Comparison of ENCODE assay signal across 1 cellular context in the genomic region with DNA sequence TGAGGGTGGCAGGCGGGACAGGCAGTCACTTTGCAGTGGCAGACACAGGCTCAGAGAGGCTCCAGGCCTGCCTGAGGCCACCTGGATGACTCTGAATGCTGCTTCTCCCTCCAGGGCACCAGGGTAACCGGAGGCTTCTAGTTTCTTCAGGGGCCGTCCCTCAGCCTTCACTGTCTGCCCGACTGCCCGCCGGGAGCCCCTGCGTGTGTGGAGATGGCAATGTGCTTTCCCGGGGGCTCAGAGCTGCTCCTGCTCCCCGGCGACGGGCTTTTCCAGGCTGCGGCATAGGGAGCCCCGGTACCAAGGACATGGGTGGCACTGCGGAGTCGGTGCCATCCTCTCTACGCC.
TF ChIP-seq lines count a peak whose summit lies in the region.

No MANE protein-coding gene starts in this region.

TF ChIP-seq in H1, 55 proteins besides CTCF, POLR2A, EP300 and RAD21:
- TF ChIP-seq RBBP5 (IDR thresholded peaks at IDR 0.05; ENCODE audit: borderline replicate concordance, low read depth, low read length) (no peak), KDM4A (IDR thresholded peaks at IDR 0.05; ENCODE audit: low read depth, low read length, severe bottlenecking) (no peak), SIN3A (conservative IDR thresholded peaks at IDR 0.05 in 1 of 2, IDR thresholded peaks at IDR 0.05 in 1 of 2; ENCODE audit: low read depth in 1 of 2, low read length in 2 of 2) (no peak), SP1 (IDR thresholded peaks at IDR 0.05; ENCODE audit: low read depth, low read length) (no peak), CTBP2 (IDR thresholded peaks at IDR 0.05; ENCODE audit: borderline replicate concordance, insufficient read depth, insufficient read length, low read length) (no peak), YY1 (IDR thresholded peaks at IDR 0.05; ENCODE audit: low read depth, low read length) (no peak), CHD2 (IDR thresholded peaks at IDR 0.05; ENCODE audit: low read length) (no peak), SRF (IDR thresholded peaks at IDR 0.05; ENCODE audit: low read depth, low read length) (no peak), POU5F1 (IDR thresholded peaks at IDR 0.05; ENCODE audit: low read depth, low read length) (no peak), SP4 (IDR thresholded peaks at IDR 0.05; ENCODE audit: low read length) (no peak), SIRT6 (IDR thresholded peaks at IDR 0.05; ENCODE audit: low read length) (no peak), ASH2L (IDR thresholded peaks at IDR 0.05; ENCODE audit: low read length) (no peak), KDM1A (IDR thresholded peaks at IDR 0.05; ENCODE audit: borderline replicate concordance, low read length) (no peak), GTF2F1 (IDR thresholded peaks at IDR 0.05; ENCODE audit: borderline replicate concordance, low read depth, low read length) (no peak), BCL11A (IDR thresholded peaks at IDR 0.05; ENCODE audit: low read depth in 2 of 2, low read length in 2 of 2) (no peak)
- TF ChIP-seq, protein P1, sequence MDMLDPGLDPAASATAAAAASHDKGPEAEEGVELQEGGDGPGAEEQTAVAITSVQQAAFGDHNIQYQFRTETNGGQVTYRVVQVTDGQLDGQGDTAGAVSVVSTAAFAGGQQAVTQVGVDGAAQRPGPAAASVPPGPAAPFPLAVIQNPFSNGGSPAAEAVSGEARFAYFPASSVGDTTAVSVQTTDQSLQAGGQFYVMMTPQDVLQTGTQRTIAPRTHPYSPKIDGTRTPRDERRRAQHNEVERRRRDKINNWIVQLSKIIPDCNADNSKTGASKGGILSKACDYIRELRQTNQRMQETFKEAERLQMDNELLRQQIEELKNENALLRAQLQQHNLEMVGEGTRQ (IDR thresholded peaks at IDR 0.05; ENCODE audit: low read length), result no peak
